Comparison of ENCODE assay signal across 33 cellular contexts in the genomic region with DNA sequence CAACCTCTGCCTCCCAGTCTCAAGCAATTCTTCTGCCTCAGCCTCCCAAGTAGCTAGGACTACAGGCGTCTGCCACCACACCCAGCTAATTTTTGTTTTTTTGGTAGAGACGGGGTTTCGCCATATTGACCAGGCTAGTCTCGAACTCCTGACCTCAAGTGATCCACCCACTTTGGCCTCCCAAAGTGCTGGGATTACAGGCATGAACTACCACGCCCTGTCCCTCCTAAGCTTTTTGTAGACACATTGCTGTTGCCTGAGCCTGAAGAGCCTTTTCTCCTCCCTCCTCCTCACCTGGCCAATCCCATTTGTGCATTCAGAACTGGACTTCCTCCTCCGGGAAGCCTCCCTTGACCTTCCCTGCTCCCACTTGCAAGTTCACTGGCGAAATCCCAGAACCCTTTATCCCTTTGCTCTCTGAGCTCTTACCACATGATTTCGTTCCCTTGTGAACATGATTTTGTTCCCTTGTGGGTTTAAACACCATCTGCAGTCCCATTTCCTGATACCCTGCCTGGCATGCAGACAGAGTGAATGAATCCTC. TPM values are rescaled to one million over a fixed set of nuclear protein-coding genes. Genes with fewer than 3 reads are reported as not detected.
DNase-seq lines count a peak whose midpoint lies in the region; ATAC-seq, FAIRE-seq and TF ChIP-seq lines count a peak whose summit lies in the region.
"Had no signal": no experiment of that assay in that cellular context is flagged by ENCODE, and none has a peak within 500 bp of the region (broad histone marks: within the 10 kb centered on the region; RNA-seq: fewer than 3 reads in every experiment).

No MANE protein-coding gene starts in this region.

- H3K27me3 ChIP-seq in K562 (ENCODE audit: control insufficient read depth in 2 of 2, insufficient read depth in 2 of 2, low read length in 2 of 2) (peaks cover 12 to 31% of the 10 kb centered on the region in 2 experiments), stomach (peaks cover 3 to 57% (median 19%) of the 10 kb centered on the region in 3 donors), right cardiac atrium (ENCODE audit: control insufficient read depth, insufficient read depth) (peaks cover 2% of the 10 kb centered on the region)

- H3K79me2 ChIP-seq in K562 (ENCODE audit: control insufficient read depth, insufficient read depth, low read length), result no peaks in the 10 kb centered on the region

- no peaks in the 10 kb centered on the region for H3K9me1 ChIP-seq in K562 (ENCODE audit: control insufficient read depth, insufficient read depth, low read length)

- POLR2A ChIA-PET in K562 (lab: Yijun Ruan, JAX), result interaction anchor here (1.7 kb wide), 1 partner anchor 9 kb away, joined by 4 read pairs; no protein-coding TSS in a partner anchor

- intact Hi-C loops in K562 (cut with micrococcal nuclease) (no loop called here), left colon (cut with DNase I, micrococcal nuclease) (no loop called here), stomach (cut with DNase I; ENCODE audit: low total_unique reads) (no loop called here), right cardiac atrium (cut with DNase I) (no loop called here)

- no peak overlapping the region for H2AFZ ChIP-seq in K562 (ENCODE audit: low read depth, low read length)

- no peak overlapping the region for H3K9ac ChIP-seq in K562 (ENCODE audit: insufficient read depth in 1 of 2, low read depth in 2 of 2, low read length in 2 of 2)

- ATAC-seq in K562, result no peak
- ATAC-seq in left colon, result peak; percentile 52
- no peak for ATAC-seq in right cardiac atrium
- ATAC-seq: activated CD8-positive, alpha-beta T cell treated with anti-CD3 and anti-CD28 coated beads, Interleukin-2, amount 10 ng/mL, durations not matched to agents 7 days and 5 days; left ventricle myocardium superior; psoas muscle; stimulated activated effector memory CD8-positive, alpha-beta T cell treated with anti-CD3 and anti-CD28 coated beads, Interleukin-12 subunit alpha, Interleukin-12 subunit beta, amount 100 ng/mL, for 72 hours had no signal

- no peaks in the 10 kb centered on the region for H4K20me1 ChIP-seq in K562 (replicated peaks; ENCODE audit: control insufficient read depth, insufficient read depth, low read length)

- FAIRE-seq in K562 (lab: Jason Lieb, UNC), result no peak
- FAIRE-seq: A204.1, GM18507, RCC 7860 had no signal

- no peak for TF ChIP-seq CTCF in K562 (IDR thresholded peaks at IDR 0.05 in 2 of 3, conservative IDR thresholded peaks at IDR 0.05 in 1 of 3; ENCODE audit: insufficient read depth in 2 of 3, low read depth in 1 of 3, low read length in 3 of 3)
- no peak for TF ChIP-seq CTCF in stomach (IDR thresholded peaks at IDR 0.05)

- H3K4me1 ChIP-seq in K562 (replicated peaks in 1 of 2; ENCODE audit: control insufficient read depth in 2 of 2, insufficient read depth in 2 of 2, low read length in 2 of 2) (peaks cover 0 to 11% of the 10 kb centered on the region in 2 experiments; a peak in 2 of 5 replicates), stomach (peaks cover 17 to 47% (median 34%) of the 10 kb centered on the region in 4 donors), right cardiac atrium (ENCODE audit: control insufficient read depth, insufficient read depth, low read length) (no peaks in the 10 kb centered on the region)
- H3K4me1 ChIP-seq: breast epithelium, psoas muscle had no signal

- CTCF ChIA-PET in K562 (lab: Yijun Ruan, JAX; ENCODE audit: low intra/inter-chr PET ratio), result no interaction called here

- peak; percentile 23 for DNase-seq in NCI-H82 (lab: John Stamatoyannopoulos, UW)
- no peak for DNase-seq in NCI-H82 treated with DMSO at 0.1 percent for 48 hours (lab: John Stamatoyannopoulos, UW; ENCODE audit: unreplicated experiment)
- DNase-seq in K562 (ENCODE audit: extremely low read depth in 1 of 4, low spot score in 3 of 4), result no peak
- DNase-seq in left colon, result peak in 1 of 2 donors; percentile 48
- no peak for DNase-seq in stomach
- DNase-seq in right cardiac atrium, result no peak
- no peak for DNase-seq in SW480 (ENCODE audit: low spot score)
- no peak for DNase-seq in activated CD4-positive, alpha-beta T cell treated with anti-CD3 and anti-CD28 coated beads for 1 hour
- DNase-seq: activated CD4-positive, alpha-beta T cell treated with anti-CD3 and anti-CD28 coated beads for 4 hours; activated CD8-positive, alpha-beta T cell treated with anti-CD3 and anti-CD28 coated beads, Interleukin-2, amount 10 ng/mL, durations not matched to agents 7 days and 5 days; activated naive CD4-positive, alpha-beta T cell treated with anti-CD3 and anti-CD28 coated beads for 36 hours; CD4-positive, alpha-beta memory T cell; effector CD8-positive, alpha-beta T cell; EL; H7; KG1; left ventricle myocardium superior; NCI-H1436 treated with DMSO at 0.1 percent for 48 hours; NCI-H2081 treated with DMSO at 0.1 percent for 48 hours; NCI-H345; psoas muscle; SHP77 treated with DMSO at 0.1 percent for 48 hours; stimulated activated CD4-positive, alpha-beta T cell treated with anti-CD3 and anti-CD28 coated beads, Interleukin-15, amount 100 ng/mL, for 24 hours; T-helper 9 cell had no signal

- in situ Hi-C loops in K562 (cut with MboI), result no loop called here

- H3K36me3 ChIP-seq in K562 (ENCODE audit: control insufficient read depth, insufficient read depth, low read length) (no peaks in the 10 kb centered on the region), stomach (peaks cover 0 to 7% (median 0%) of the 10 kb centered on the region in 4 donors)
- H3K36me3 ChIP-seq: breast epithelium had no signal

- H3K4me2 ChIP-seq in K562 (ENCODE audit: insufficient read depth, low read length), result no peak overlapping the region

- no peaks in the 10 kb centered on the region for H3K9me3 ChIP-seq in K562 (replicated peaks; ENCODE audit: control insufficient read depth, insufficient read depth, low read depth, low read length)
- H3K9me3 ChIP-seq in stomach, result no peaks in the 10 kb centered on the region
- no peaks in the 10 kb centered on the region for H3K9me3 ChIP-seq in right cardiac atrium (ENCODE audit: control insufficient read depth, low read length)
- H3K9me3 ChIP-seq: breast epithelium, psoas muscle had no signal

- H3K4me3 ChIP-seq in K562, result no peak overlapping the region
- no peak overlapping the region for H3K4me3 ChIP-seq in stomach
- H3K4me3 ChIP-seq in right cardiac atrium (ENCODE audit: low read length), result no peak overlapping the region
- H3K4me3 ChIP-seq: breast epithelium, psoas muscle had no signal

- BruUV-seq in K562 (replicated peaks; lab: Mats Ljungman, UMichigan), result no TSS peak

- TF ChIP-seq RAD21 in K562 (CRISPR knock-in tag; conservative IDR thresholded peaks at IDR 0.05 in 1 of 2, IDR thresholded peaks at IDR 0.05 in 1 of 2), result no peak

- TF ChIP-seq EP300 in K562 (IDR thresholded peaks at IDR 0.05; ENCODE audit: low read length) (no peak), stomach (IDR thresholded peaks at IDR 0.05) (no peak)

- no peak for TF ChIP-seq POLR2A in K562 (conservative IDR thresholded peaks at IDR 0.05)
- no peak for TF ChIP-seq POLR2A in stomach (IDR thresholded peaks at IDR 0.05)

- whole genome bisulfite sequencing in K562 (ENCODE audit: insufficient coverage, low coverage, missing lambda C conversion rate), result 3% methylated on average over 7 of the region's 8 CpGs
- WGBS in stomach, 5 donors, result 41 to 63% (median 55%) methylated on average over 8 of the region's 8 CpGs
- WGBS in right cardiac atrium, result 71% methylated on average over 8 of the region's 8 CpGs

- H3K27ac ChIP-seq in K562 (ENCODE audit: extremely low read depth, low read depth, low read length) (no peak overlapping the region), stomach (peak overlapping the region; percentile 19 to 71 (median 47)), right cardiac atrium (ENCODE audit: low read length) (no peak overlapping the region)
- H3K27ac ChIP-seq: breast epithelium, epithelial cell of prostate, psoas muscle, VCaP had no signal

RNA-seq across cellular contexts. Expression of a gene that starts 2.6 kb away (rescaled TPM):
- total RNA-seq in K562 (2011; cell fraction: chromatin; rRNA removed; ENCODE audit: low replicate concordance), result 0.12 TPM in 1 of 2 replicates, not detected in the other
- total RNA-seq in K562 (2011; cell fraction: nucleolus; rRNA removed), result not detected in 2 replicates
- not detected in 2 replicates for total RNA-seq in K562 (2011; cell fraction: nucleoplasm; rRNA removed)
- total RNA-seq in K562 (2014; rRNA removed), result not detected in 2 replicates
- not detected in 2 replicates for total RNA-seq in K562 (2014; rRNA removed; fragmentation: Illumina TruSeq; extraction: Trizol)
- total RNA-seq in K562 (2015; rRNA removed; fragmentation: Illumina TruSeq; extraction: Trizol), result 0.18 and 0.23 TPM in 2 replicates
- 0.11 and 0.22 TPM in 2 replicates for total RNA-seq in K562 (2021)
- polyA plus RNA-seq in K562 (2011; rRNA removed), result 0.08 and 0.24 TPM in 2 replicates
- 0.07 and 0.35 TPM in 2 replicates for polyA plus RNA-seq in K562 (2011; cell fraction: cytosol; rRNA removed)
- polyA plus RNA-seq in K562 (2011; cell fraction: nucleus; rRNA removed), result 0.09 and 0.18 TPM in 2 replicates
- 0.04 and 0.12 TPM in 2 replicates for polyA plus RNA-seq in K562 (2012)
- not detected in 2 replicates for polyA plus RNA-seq in K562 (2014; fragmentation: Illumina TruSeq; extraction: Trizol)
- polyA plus RNA-seq in K562 (2014; fragmentation: Nextera tagmentation; extraction: Ambion mirVana), result not detected
- polyA plus RNA-seq in K562 (2014; rRNA removed), result not detected in 2 replicates
- 0.07 and 0.09 TPM in 2 replicates for polyA minus RNA-seq in K562 (2011; rRNA and poly(A)+ RNA removed)
- polyA minus RNA-seq in K562 (2011; cell fraction: cytosol; rRNA and poly(A)+ RNA removed), result 0.82 TPM in 1 of 2 replicates, not detected in the other
- not detected in 2 replicates for polyA minus RNA-seq in K562 (2011; cell fraction: nucleus; rRNA and poly(A)+ RNA removed)
- total RNA-seq in left colon, result 10 to 100 TPM; 42.6 to 54.8 TPM
- total RNA-seq in stomach, result 10 to 100 TPM in 1 of 5 donors, 1 to 10 TPM in 3, not detected in 1; 4.0 to 41.4 (median 7.2) TPM
- polyA plus RNA-seq in stomach, result 1 to 10 TPM; 3.3 to 7.6 (median 7.3) TPM
- under 1 TPM in 3 of 4 donors, not detected in 1; 0.18 to 0.43 (median 0.42) TPM for total RNA-seq in right cardiac atrium
- polyA plus RNA-seq in right cardiac atrium, result 0.27 TPM
- total RNA-seq: activated naive CD4-positive, alpha-beta T cell treated with anti-CD3 and anti-CD28 coated beads for 36 hours; CD4-positive, alpha-beta memory T cell had no signal
- polyA plus RNA-seq: CD4-positive, alpha-beta memory T cell had no signal

RNA-seq across cellular contexts. Expression of a gene that starts 16.8 kb away (rescaled TPM):
- 70.9 and 146 TPM in 2 replicates for total RNA-seq in K562 (2011; cell fraction: chromatin; rRNA removed; ENCODE audit: low replicate concordance)
- 39.5 and 50.9 TPM in 2 replicates for total RNA-seq in K562 (2011; cell fraction: nucleolus; rRNA removed)
- 71.0 and 106 TPM in 2 replicates for total RNA-seq in K562 (2011; cell fraction: nucleoplasm; rRNA removed)
- 100 TPM in 2 replicates for total RNA-seq in K562 (2014; rRNA removed)
- total RNA-seq in K562 (2014; rRNA removed; fragmentation: Illumina TruSeq; extraction: Trizol), result 158 and 179 TPM in 2 replicates
- 140 and 150 TPM in 2 replicates for total RNA-seq in K562 (2015; rRNA removed; fragmentation: Illumina TruSeq; extraction: Trizol)
- total RNA-seq in K562 (2021), result 127 and 130 TPM in 2 replicates
- polyA plus RNA-seq in K562 (2011; rRNA removed), result 206 and 257 TPM in 2 replicates
- 180 and 186 TPM in 2 replicates for polyA plus RNA-seq in K562 (2011; cell fraction: cytosol; rRNA removed)
- polyA plus RNA-seq in K562 (2011; cell fraction: nucleus; rRNA removed), result 108 and 113 TPM in 2 replicates
- 58.2 and 146 TPM in 2 replicates for polyA plus RNA-seq in K562 (2012)
- polyA plus RNA-seq in K562 (2014; fragmentation: Illumina TruSeq; extraction: Trizol), result 177 and 236 TPM in 2 replicates
- 100 to 1,000 TPM; 117 to 147 TPM for polyA plus RNA-seq in K562 (2014; fragmentation: Nextera tagmentation; extraction: Ambion mirVana)
- 103 and 105 TPM in 2 replicates for polyA plus RNA-seq in K562 (2014; rRNA removed)
- 408 and 632 TPM in 2 replicates for polyA minus RNA-seq in K562 (2011; rRNA and poly(A)+ RNA removed)
- 79.8 and 106 TPM in 2 replicates for polyA minus RNA-seq in K562 (2011; cell fraction: cytosol; rRNA and poly(A)+ RNA removed)
- polyA minus RNA-seq in K562 (2011; cell fraction: nucleus; rRNA and poly(A)+ RNA removed), result 48.7 and 79.3 TPM in 2 replicates
- total RNA-seq in left colon, result 10 to 100 TPM; 81.3 to 91.0 TPM
- total RNA-seq in stomach, result 10 to 100 TPM; 34.6 to 96.4 (median 43.8) TPM
- polyA plus RNA-seq in stomach, result 10 to 100 TPM; 31.9 to 50.7 (median 47.4) TPM
- 10 to 100 TPM; 77.4 to 88.6 (median 83.2) TPM for total RNA-seq in right cardiac atrium
- 35.6 TPM for polyA plus RNA-seq in right cardiac atrium

RNA-seq across cellular contexts. Expression of a gene that starts 44.0 kb away (rescaled TPM):
- not detected in 2 replicates for total RNA-seq in K562 (2011; cell fraction: chromatin; rRNA removed; ENCODE audit: low replicate concordance)
- not detected in 2 replicates for total RNA-seq in K562 (2011; cell fraction: nucleolus; rRNA removed)
- not detected in 2 replicates for total RNA-seq in K562 (2011; cell fraction: nucleoplasm; rRNA removed)
- not detected in 2 replicates for total RNA-seq in K562 (2014; rRNA removed)
- total RNA-seq in K562 (2014; rRNA removed; fragmentation: Illumina TruSeq; extraction: Trizol), result not detected in 2 replicates
- not detected in 2 replicates for total RNA-seq in K562 (2015; rRNA removed; fragmentation: Illumina TruSeq; extraction: Trizol)
- total RNA-seq in K562 (2021), result not detected in 2 replicates
- not detected in 2 replicates for polyA plus RNA-seq in K562 (2011; rRNA removed)
- not detected in 2 replicates for polyA plus RNA-seq in K562 (2011; cell fraction: cytosol; rRNA removed)
- not detected in 2 replicates for polyA plus RNA-seq in K562 (2011; cell fraction: nucleus; rRNA removed)
- not detected in 2 replicates for polyA plus RNA-seq in K562 (2012)
- polyA plus RNA-seq in K562 (2014; fragmentation: Illumina TruSeq; extraction: Trizol), result not detected in 2 replicates
- polyA plus RNA-seq in K562 (2014; fragmentation: Nextera tagmentation; extraction: Ambion mirVana), result not detected
- not detected in 2 replicates for polyA plus RNA-seq in K562 (2014; rRNA removed)
- not detected in 2 replicates for polyA minus RNA-seq in K562 (2011; rRNA and poly(A)+ RNA removed)
- polyA minus RNA-seq in K562 (2011; cell fraction: cytosol; rRNA and poly(A)+ RNA removed), result not detected in 2 replicates
- not detected in 2 replicates for polyA minus RNA-seq in K562 (2011; cell fraction: nucleus; rRNA and poly(A)+ RNA removed)
- not detected for total RNA-seq in left colon
- not detected for total RNA-seq in stomach
- not detected for polyA plus RNA-seq in stomach
- not detected for total RNA-seq in right cardiac atrium
- polyA plus RNA-seq in right cardiac atrium, result not detected
- total RNA-seq: activated naive CD4-positive, alpha-beta T cell treated with anti-CD3 and anti-CD28 coated beads for 36 hours; breast epithelium; CD4-positive, alpha-beta memory T cell; H7; left ventricle myocardium superior; omental fat pad; psoas muscle; ureter had no signal
- polyA plus RNA-seq: CD4-positive, alpha-beta memory T cell; psoas muscle had no signal

Comparison
In these comparisons a context has a peak if more than half of its experiments do, and no peak if none do; other contexts are left out.
1. H3K27ac ChIP-seq: peak in stomach (5 of 5); none in K562 (single experiment) and right cardiac atrium (single experiment).